1 cellular context compared by ENCODE assay signal in the genomic region with DNA sequence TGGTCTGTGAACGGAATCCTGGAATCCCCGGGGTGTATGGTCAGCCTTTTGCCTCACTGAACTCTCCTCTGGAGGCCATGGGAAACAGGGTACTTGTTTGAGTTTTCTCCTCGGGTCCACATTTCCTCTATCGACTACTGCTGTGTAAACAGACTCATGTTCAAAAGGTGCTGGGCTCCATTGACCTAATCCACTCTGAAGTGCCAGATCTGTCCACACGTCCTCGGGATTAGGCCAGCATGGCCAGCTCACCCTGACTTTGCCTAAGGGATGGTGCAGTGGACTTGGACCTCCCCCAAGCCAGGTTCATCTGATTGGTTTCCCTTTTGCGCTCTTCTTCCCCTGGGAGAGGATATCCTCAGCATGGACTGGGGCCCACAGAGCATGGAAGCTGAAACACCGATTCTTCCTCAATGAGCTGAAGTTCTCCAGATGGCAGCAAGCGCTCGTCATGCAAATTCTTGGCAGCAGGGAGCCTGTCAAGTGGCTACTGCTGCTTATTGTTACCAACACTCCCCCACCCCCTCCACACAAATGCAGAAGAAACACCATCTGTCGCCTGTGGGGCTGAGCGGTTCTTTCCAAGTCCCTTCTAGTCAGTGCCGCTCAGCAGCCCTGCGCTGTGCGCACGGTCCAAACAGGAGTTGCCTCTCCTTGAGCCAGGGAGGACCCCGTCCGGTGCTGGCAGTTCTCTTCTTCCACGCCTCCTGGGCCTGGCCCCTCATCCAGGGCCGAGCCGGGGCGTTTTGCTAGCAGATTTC.
TF ChIP-seq lines count a peak whose summit lies in the region.

No MANE protein-coding gene starts in this region.

TF ChIP-seq in H1, 55 proteins besides CTCF, POLR2A, EP300 and RAD21 (continued from another document):
- TF ChIP-seq JUN (IDR thresholded peaks at IDR 0.05; ENCODE audit: low read depth, low read length) (no peak), HDAC2 (IDR thresholded peaks at IDR 0.05; ENCODE audit: borderline replicate concordance in 1 of 2, low read depth in 2 of 2, low read length in 2 of 2) (peak; percentile 75 to 92), CEBPB (IDR thresholded peaks at IDR 0.05; ENCODE audit: low read depth, low read length) (0 out of 2 replicates have a peak, but pooled peaks have one; percentile 7), TBP (IDR thresholded peaks at IDR 0.05; ENCODE audit: low read depth, low read length) (no peak; the same call in 1 of the 2 replicates), BCL11A (IDR thresholded peaks at IDR 0.05; ENCODE audit: low read depth in 2 of 2, low read length in 2 of 2) (peak in 1 of 2 experiments; percentile 14), YY1 (IDR thresholded peaks at IDR 0.05; ENCODE audit: low read depth, low read length) (peak; percentile 68), SIRT6 (IDR thresholded peaks at IDR 0.05; ENCODE audit: low read length) (no peak), SP1 (IDR thresholded peaks at IDR 0.05; ENCODE audit: low read depth, low read length) (peak; percentile 82), KDM4A (IDR thresholded peaks at IDR 0.05; ENCODE audit: low read depth, low read length, severe bottlenecking) (peak; percentile 54), CHD2 (IDR thresholded peaks at IDR 0.05; ENCODE audit: low read length) (0 out of 2 replicates have a peak, but pooled peaks have one; percentile 34), SP4 (IDR thresholded peaks at IDR 0.05; ENCODE audit: low read length) (peak; percentile 70; the same call in 1 of the 2 replicates), TAF7 (optimal IDR thresholded peaks at IDR 0.05; ENCODE audit: borderline replicate concordance, low read depth, low read length) (no peak), SAP30 (IDR thresholded peaks at IDR 0.05; ENCODE audit: insufficient read depth, insufficient replicate concordance, low read length) (no peak), NANOG (IDR thresholded peaks at IDR 0.05; ENCODE audit: insufficient read depth, low read depth, low read length, poor library complexity, severe bottlenecking) (peak; percentile 57), BRCA1 (IDR thresholded peaks at IDR 0.05; ENCODE audit: low read depth, low read length) (no peak), TAF1 (IDR thresholded peaks at IDR 0.05; ENCODE audit: low read depth, low read length) (0 out of 2 replicates have a peak, but pooled peaks have one; percentile 36), KDM1A (IDR thresholded peaks at IDR 0.05; ENCODE audit: borderline replicate concordance, low read length) (peak; percentile 48; the same call in 1 of the 2 replicates), ASH2L (IDR thresholded peaks at IDR 0.05; ENCODE audit: low read length) (peak; percentile 95), RBBP5 (IDR thresholded peaks at IDR 0.05; ENCODE audit: borderline replicate concordance, low read depth, low read length) (0 out of 2 replicates have a peak, but pooled peaks have one; percentile 79), CTBP2 (IDR thresholded peaks at IDR 0.05; ENCODE audit: borderline replicate concordance, insufficient read depth, insufficient read length, low read length) (peak; percentile 97), SIN3A (conservative IDR thresholded peaks at IDR 0.05 in 1 of 2, IDR thresholded peaks at IDR 0.05 in 1 of 2; ENCODE audit: low read depth in 1 of 2, low read length in 2 of 2) (peak in 1 of 2 experiments; percentile 80; a peak in 2 of 4 replicates), CREB1 (IDR thresholded peaks at IDR 0.05) (peak; percentile 23; the same call in 1 of the 2 replicates), TEAD4 (IDR thresholded peaks at IDR 0.05; ENCODE audit: low read depth, low read length) (peak; percentile 90), RXRA (IDR thresholded peaks at IDR 0.05; ENCODE audit: insufficient read depth, low read depth, low read length) (no peak), POLR2AphosphoS5 (IDR thresholded peaks at IDR 0.05; ENCODE audit: low read depth, low read length) (no peak; the same call in 1 of the 2 replicates), RFX5 (IDR thresholded peaks at IDR 0.05; ENCODE audit: borderline replicate concordance, low read depth, low read length) (no peak)
- TF ChIP-seq, protein P1, sequence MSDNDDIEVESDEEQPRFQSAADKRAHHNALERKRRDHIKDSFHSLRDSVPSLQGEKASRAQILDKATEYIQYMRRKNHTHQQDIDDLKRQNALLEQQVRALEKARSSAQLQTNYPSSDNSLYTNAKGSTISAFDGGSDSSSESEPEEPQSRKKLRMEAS (IDR thresholded peaks at IDR 0.05), result peak; percentile 90
- TF ChIP-seq, protein P2, sequence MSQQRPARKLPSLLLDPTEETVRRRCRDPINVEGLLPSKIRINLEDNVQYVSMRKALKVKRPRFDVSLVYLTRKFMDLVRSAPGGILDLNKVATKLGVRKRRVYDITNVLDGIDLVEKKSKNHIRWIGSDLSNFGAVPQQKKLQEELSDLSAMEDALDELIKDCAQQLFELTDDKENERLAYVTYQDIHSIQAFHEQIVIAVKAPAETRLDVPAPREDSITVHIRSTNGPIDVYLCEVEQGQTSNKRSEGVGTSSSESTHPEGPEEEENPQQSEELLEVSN (IDR thresholded peaks at IDR 0.05), result peak; percentile 87
- TF ChIP-seq, protein P3, sequence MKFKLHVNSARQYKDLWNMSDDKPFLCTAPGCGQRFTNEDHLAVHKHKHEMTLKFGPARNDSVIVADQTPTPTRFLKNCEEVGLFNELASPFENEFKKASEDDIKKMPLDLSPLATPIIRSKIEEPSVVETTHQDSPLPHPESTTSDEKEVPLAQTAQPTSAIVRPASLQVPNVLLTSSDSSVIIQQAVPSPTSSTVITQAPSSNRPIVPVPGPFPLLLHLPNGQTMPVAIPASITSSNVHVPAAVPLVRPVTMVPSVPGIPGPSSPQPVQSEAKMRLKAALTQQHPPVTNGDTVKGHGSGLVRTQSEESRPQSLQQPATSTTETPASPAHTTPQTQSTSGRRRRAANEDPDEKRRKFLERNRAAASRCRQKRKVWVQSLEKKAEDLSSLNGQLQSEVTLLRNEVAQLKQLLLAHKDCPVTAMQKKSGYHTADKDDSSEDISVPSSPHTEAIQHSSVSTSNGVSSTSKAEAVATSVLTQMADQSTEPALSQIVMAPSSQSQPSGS (IDR thresholded peaks at IDR 0.05; ENCODE audit: low read length), result peak; percentile 76
- TF ChIP-seq, protein P4, sequence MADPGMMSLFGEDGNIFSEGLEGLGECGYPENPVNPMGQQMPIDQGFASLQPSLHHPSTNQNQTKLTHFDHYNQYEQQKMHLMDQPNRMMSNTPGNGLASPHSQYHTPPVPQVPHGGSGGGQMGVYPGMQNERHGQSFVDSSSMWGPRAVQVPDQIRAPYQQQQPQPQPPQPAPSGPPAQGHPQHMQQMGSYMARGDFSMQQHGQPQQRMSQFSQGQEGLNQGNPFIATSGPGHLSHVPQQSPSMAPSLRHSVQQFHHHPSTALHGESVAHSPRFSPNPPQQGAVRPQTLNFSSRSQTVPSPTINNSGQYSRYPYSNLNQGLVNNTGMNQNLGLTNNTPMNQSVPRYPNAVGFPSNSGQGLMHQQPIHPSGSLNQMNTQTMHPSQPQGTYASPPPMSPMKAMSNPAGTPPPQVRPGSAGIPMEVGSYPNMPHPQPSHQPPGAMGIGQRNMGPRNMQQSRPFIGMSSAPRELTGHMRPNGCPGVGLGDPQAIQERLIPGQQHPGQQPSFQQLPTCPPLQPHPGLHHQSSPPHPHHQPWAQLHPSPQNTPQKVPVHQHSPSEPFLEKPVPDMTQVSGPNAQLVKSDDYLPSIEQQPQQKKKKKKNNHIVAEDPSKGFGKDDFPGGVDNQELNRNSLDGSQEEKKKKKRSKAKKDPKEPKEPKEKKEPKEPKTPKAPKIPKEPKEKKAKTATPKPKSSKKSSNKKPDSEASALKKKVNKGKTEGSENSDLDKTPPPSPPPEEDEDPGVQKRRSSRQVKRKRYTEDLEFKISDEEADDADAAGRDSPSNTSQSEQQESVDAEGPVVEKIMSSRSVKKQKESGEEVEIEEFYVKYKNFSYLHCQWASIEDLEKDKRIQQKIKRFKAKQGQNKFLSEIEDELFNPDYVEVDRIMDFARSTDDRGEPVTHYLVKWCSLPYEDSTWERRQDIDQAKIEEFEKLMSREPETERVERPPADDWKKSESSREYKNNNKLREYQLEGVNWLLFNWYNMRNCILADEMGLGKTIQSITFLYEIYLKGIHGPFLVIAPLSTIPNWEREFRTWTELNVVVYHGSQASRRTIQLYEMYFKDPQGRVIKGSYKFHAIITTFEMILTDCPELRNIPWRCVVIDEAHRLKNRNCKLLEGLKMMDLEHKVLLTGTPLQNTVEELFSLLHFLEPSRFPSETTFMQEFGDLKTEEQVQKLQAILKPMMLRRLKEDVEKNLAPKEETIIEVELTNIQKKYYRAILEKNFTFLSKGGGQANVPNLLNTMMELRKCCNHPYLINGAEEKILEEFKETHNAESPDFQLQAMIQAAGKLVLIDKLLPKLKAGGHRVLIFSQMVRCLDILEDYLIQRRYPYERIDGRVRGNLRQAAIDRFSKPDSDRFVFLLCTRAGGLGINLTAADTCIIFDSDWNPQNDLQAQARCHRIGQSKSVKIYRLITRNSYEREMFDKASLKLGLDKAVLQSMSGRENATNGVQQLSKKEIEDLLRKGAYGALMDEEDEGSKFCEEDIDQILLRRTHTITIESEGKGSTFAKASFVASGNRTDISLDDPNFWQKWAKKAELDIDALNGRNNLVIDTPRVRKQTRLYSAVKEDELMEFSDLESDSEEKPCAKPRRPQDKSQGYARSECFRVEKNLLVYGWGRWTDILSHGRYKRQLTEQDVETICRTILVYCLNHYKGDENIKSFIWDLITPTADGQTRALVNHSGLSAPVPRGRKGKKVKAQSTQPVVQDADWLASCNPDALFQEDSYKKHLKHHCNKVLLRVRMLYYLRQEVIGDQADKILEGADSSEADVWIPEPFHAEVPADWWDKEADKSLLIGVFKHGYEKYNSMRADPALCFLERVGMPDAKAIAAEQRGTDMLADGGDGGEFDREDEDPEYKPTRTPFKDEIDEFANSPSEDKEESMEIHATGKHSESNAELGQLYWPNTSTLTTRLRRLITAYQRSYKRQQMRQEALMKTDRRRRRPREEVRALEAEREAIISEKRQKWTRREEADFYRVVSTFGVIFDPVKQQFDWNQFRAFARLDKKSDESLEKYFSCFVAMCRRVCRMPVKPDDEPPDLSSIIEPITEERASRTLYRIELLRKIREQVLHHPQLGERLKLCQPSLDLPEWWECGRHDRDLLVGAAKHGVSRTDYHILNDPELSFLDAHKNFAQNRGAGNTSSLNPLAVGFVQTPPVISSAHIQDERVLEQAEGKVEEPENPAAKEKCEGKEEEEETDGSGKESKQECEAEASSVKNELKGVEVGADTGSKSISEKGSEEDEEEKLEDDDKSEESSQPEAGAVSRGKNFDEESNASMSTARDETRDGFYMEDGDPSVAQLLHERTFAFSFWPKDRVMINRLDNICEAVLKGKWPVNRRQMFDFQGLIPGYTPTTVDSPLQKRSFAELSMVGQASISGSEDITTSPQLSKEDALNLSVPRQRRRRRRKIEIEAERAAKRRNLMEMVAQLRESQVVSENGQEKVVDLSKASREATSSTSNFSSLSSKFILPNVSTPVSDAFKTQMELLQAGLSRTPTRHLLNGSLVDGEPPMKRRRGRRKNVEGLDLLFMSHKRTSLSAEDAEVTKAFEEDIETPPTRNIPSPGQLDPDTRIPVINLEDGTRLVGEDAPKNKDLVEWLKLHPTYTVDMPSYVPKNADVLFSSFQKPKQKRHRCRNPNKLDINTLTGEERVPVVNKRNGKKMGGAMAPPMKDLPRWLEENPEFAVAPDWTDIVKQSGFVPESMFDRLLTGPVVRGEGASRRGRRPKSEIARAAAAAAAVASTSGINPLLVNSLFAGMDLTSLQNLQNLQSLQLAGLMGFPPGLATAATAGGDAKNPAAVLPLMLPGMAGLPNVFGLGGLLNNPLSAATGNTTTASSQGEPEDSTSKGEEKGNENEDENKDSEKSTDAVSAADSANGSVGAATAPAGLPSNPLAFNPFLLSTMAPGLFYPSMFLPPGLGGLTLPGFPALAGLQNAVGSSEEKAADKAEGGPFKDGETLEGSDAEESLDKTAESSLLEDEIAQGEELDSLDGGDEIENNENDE (IDR thresholded peaks at IDR 0.05; ENCODE audit: insufficient replicate concordance, low read length), result peak; percentile 67
- TF ChIP-seq, protein P5, sequence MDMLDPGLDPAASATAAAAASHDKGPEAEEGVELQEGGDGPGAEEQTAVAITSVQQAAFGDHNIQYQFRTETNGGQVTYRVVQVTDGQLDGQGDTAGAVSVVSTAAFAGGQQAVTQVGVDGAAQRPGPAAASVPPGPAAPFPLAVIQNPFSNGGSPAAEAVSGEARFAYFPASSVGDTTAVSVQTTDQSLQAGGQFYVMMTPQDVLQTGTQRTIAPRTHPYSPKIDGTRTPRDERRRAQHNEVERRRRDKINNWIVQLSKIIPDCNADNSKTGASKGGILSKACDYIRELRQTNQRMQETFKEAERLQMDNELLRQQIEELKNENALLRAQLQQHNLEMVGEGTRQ (IDR thresholded peaks at IDR 0.05; ENCODE audit: low read length), result 0 out of 2 replicates have a peak, but pooled peaks have one; percentile 7
